ENCODE assay signal across 8 cellular contexts in genomic region chr12:49662998-49663843, GRCh38.
DNase-seq lines count a peak whose midpoint lies in the region; ATAC-seq and TF ChIP-seq lines count a peak whose summit lies in the region.

No MANE protein-coding gene starts in this region.

- peak overlapping the region; percentile 98 for H3K4me2 ChIP-seq in KMS-11

- no peaks in the 10 kb centered on the region for H3K27me3 ChIP-seq in KMS-11 (ENCODE audit: insufficient read depth, low read depth)

- peaks cover 50% of the 10 kb centered on the region for H3K4me1 ChIP-seq in KMS-11 (ENCODE audit: low read depth, poor library complexity, severe bottlenecking)

- H3K27ac ChIP-seq in KMS-11 (peak overlapping the region; percentile 63), cingulate gyrus (ENCODE audit: low read depth, low read length) (peak overlapping the region; percentile 76)

- no peaks in the 10 kb centered on the region for H3K79me2 ChIP-seq in KMS-11 (ENCODE audit: insufficient read depth, low read depth)

- peak overlapping the region; percentile 18; the same call in 1 of the 2 replicates for H3K9ac ChIP-seq in KMS-11

- peak; percentile 52 for ATAC-seq in GM21526 (IDR thresholded peaks at IDR 0.05; ENCODE audit: low FRiP score, unreplicated experiment)

- TF ChIP-seq CTCF in KMS-11 (conservative IDR thresholded peaks at IDR 0.05; ENCODE audit: low read depth, low read length): no peak

- H3K36me3 ChIP-seq in KMS-11 (ENCODE audit: insufficient read depth): no peaks in the 10 kb centered on the region

- no peaks in the 10 kb centered on the region for H4K20me1 ChIP-seq in KMS-11 (ENCODE audit: insufficient read depth)

- peak overlapping the region; percentile 45 for H2AFZ ChIP-seq in KMS-11 (ENCODE audit: low read depth)

- peak; percentile 84 for DNase-seq in COLO829 (ENCODE audit: low spot score)
- DNase-seq in activated CD4-positive, CD25-positive, alpha-beta regulatory T cell treated with anti-CD3 and anti-CD28 coated beads, Interleukin-2, amount 50 U/mL, for 16 hours (ENCODE audit: low read depth, low spot score): peak; percentile 34
- peak; percentile 87 for DNase-seq in medulla oblongata (ENCODE audit: extremely low spot score)
- DNase-seq in stimulated activated CD8-positive, alpha-beta memory T cell treated with anti-CD3 and anti-CD28 coated beads, Interleukin-15, amount 100 ng/mL, for 48 hours (ENCODE audit: low read depth in 2 of 2): peak; percentile 52 to 61
- no peak for DNase-seq in NCI-H187 treated with DMSO at 0.1 percent for 48 hours (lab: John Stamatoyannopoulos, UW)

- no peak overlapping the region for H3K4me3 ChIP-seq in KMS-11 (IDR thresholded peaks at IDR 0.05; ENCODE audit: insufficient read depth, low read depth, low read length)
